30 cellular contexts compared by ENCODE assay signal in the genomic region with DNA sequence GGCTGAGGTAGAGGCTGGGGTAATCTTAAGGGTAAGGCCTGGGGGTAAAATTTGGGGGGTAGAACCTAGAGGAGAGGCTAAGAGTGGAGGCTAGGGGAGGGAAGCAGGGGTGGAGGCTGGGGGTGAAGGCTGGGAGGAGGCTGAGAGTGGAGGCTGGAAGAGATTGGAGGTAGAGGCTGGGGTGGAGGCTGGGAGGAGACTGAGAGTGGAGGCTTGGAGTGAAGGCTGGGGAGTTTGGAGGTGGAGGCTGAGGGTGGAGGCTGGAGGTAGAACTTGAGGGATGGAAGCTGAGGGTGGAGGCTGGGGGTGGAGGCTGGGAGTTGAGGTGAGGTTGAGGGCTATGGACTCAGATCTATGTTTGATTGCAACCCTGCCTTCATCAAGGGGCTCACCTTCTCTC.
"Had no signal": no experiment of that assay in that cellular context is flagged by ENCODE, and none has a peak within 500 bp of the region (broad histone marks: within the 10 kb centered on the region; RNA-seq: fewer than 3 reads in every experiment).

No MANE protein-coding gene starts in this region.

- H3K4me1 Mint-ChIP-seq: immature natural killer cell; naive B cell; natural killer cell; stimulated activated memory B cell treated with anti-CD40 and anti-IgM and Interleukin-4, amounts not matched to agents 10 μg/mL and 1 μg/mL and 100 μg/mL, for 72 hours; stimulated activated naive CD8-positive, alpha-beta T cell treated with anti-CD3 and anti-CD28 coated beads, Interleukin-15, amount 100 ng/mL, for 72 hours had no signal

- H3K4me1 ChIP-seq: prostate gland, thyroid gland, transverse colon, upper lobe of left lung, vagina had no signal

- H3K27me3 ChIP-seq: neural progenitor cell, ovary, thyroid gland, transverse colon, upper lobe of left lung, vagina had no signal

- ATAC-seq: natural killer cell; right cardiac atrium; stimulated activated memory B cell treated with anti-CD40 and anti-IgM and Interleukin-4, amounts not matched to agents 10 μg/mL and 1 μg/mL and 100 μg/mL, for 72 hours; stimulated activated naive CD8-positive, alpha-beta T cell treated with anti-CD3 and anti-CD28 coated beads, Interleukin-15, amount 100 ng/mL, for 72 hours had no signal

- H3K27ac ChIP-seq: neural progenitor cell, neutrophil, ovary, prostate gland, thyroid gland, transverse colon, upper lobe of left lung, vagina had no signal

- H3K36me3 ChIP-seq: left ventricle myocardium inferior, neural progenitor cell, neutrophil, ovary, prostate gland, thyroid gland, transverse colon, upper lobe of left lung, vagina had no signal

- H3K9ac ChIP-seq: neural progenitor cell had no signal

- FAIRE-seq: islet of Langerhans had no signal

- H2AFZ ChIP-seq: neural progenitor cell had no signal

- H3K4me3 ChIP-seq: left ventricle myocardium inferior, lung, neural progenitor cell, ovary, prostate gland, smooth muscle cell, thyroid gland, transverse colon, upper lobe of left lung, vagina had no signal

- H3K4me2 ChIP-seq: neural progenitor cell, smooth muscle cell had no signal

- H3K36me3 Mint-ChIP-seq: immature natural killer cell; mesothelial cell of epicardium; naive B cell; natural killer cell; neural progenitor cell; stimulated activated memory B cell treated with anti-CD40 and anti-IgM and Interleukin-4, amounts not matched to agents 10 μg/mL and 1 μg/mL and 100 μg/mL, for 72 hours had no signal

- H3K27ac Mint-ChIP-seq: immature natural killer cell; mesothelial cell of epicardium; natural killer cell; nephron progenitor cell; neural progenitor cell; stimulated activated memory B cell treated with anti-CD40 and anti-IgM and Interleukin-4, amounts not matched to agents 10 μg/mL and 1 μg/mL and 100 μg/mL, for 72 hours; stimulated activated naive CD8-positive, alpha-beta T cell treated with anti-CD3 and anti-CD28 coated beads, Interleukin-15, amount 100 ng/mL, for 72 hours had no signal

- H3K4me3 Mint-ChIP-seq: immature natural killer cell; mesothelial cell of epicardium; naive B cell; natural killer cell; nephron progenitor cell; neural progenitor cell; stimulated activated memory B cell treated with anti-CD40 and anti-IgM and Interleukin-4, amounts not matched to agents 10 μg/mL and 1 μg/mL and 100 μg/mL, for 72 hours; stimulated activated naive CD8-positive, alpha-beta T cell treated with anti-CD3 and anti-CD28 coated beads, Interleukin-15, amount 100 ng/mL, for 72 hours had no signal

- DNase-seq: hypothalamus; immature natural killer cell; left ventricle myocardium inferior; mesendoderm; naive B cell; natural killer cell; occipital lobe; ovary; retina; right cardiac atrium; stimulated activated CD4-positive, alpha-beta T cell treated with anti-CD3 and anti-CD28 coated beads, Interleukin-1b, Interleukin-23, amount 100 ng/mL, for 48 hours; stimulated activated CD4-positive, alpha-beta T cell treated with anti-CD3 and anti-CD28 coated beads, Interleukin-2, amount 100 ng/mL, for 48 hours; stimulated activated CD4-positive, alpha-beta T cell treated with anti-CD3 and anti-CD28 coated beads, Interleukin-4, amount 100 ng/mL, for 4 hours; stimulated activated CD8-positive, alpha-beta memory T cell treated with anti-CD3 and anti-CD28 coated beads, Interleukin-4, amount 100 ng/mL, for 48 hours; stimulated activated naive CD4-positive, alpha-beta T cell treated with Interleukin-2 at 50 U/mL for 16 hours; stimulated activated naive CD8-positive, alpha-beta T cell treated with anti-CD3 and anti-CD28 coated beads, Interleukin-15, amount 100 ng/mL, for 72 hours; substantia nigra; thyroid gland; transverse colon had no signal

- H3K9me3 Mint-ChIP-seq: immature natural killer cell; mesothelial cell of epicardium; natural killer cell; stimulated activated naive CD8-positive, alpha-beta T cell treated with anti-CD3 and anti-CD28 coated beads, Interleukin-15, amount 100 ng/mL, for 72 hours had no signal

- H3K9me3 ChIP-seq: left ventricle myocardium inferior, neutrophil, prostate gland, thyroid gland, transverse colon, upper lobe of left lung, vagina had no signal
